In genomic region chr16:66346221-66346620, GRCh38 we compare ENCODE assay signal across 27 cellular contexts. TPM values are rescaled to one million over a fixed set of nuclear protein-coding genes. Genes with fewer than 3 reads are reported as not detected.
"Had no signal": no experiment of that assay in that cellular context is flagged by ENCODE, and none has a peak within 500 bp of the region (broad histone marks: within the 10 kb centered on the region; RNA-seq: fewer than 3 reads in every experiment).

No MANE protein-coding gene starts in this region.

- H3K4me3 ChIP-seq: heart right ventricle, sigmoid colon, smooth muscle cell, thyroid gland had no signal

- H3K27me3 ChIP-seq: thyroid gland had no signal

- H3K4me1 ChIP-seq: heart right ventricle, sigmoid colon, thyroid gland had no signal

- H3K36me3 ChIP-seq: heart right ventricle, sigmoid colon, thyroid gland had no signal

- H3K27ac ChIP-seq: epithelial cell of prostate, heart right ventricle, sigmoid colon, thyroid gland had no signal

- H3K4me2 ChIP-seq: smooth muscle cell had no signal

- H3K9me3 ChIP-seq: heart right ventricle, sigmoid colon, thyroid gland had no signal

- H3K9me3 Mint-ChIP-seq: activated T-cell treated with anti-CD3 and anti-CD28 coated beads, Interleukin-2, amount 50 U/mL, for 4 hours; activated T-helper 2 cell treated with anti-CD3 and anti-CD28 coated beads, Interferon-gamma antibody, Interleukin-2, Interleukin-4, amounts not matched to agents 10 μg/mL and 5 μg/mL and 100 μg/mL, durations not matched to agents 14 hours and 24 hours and 36 hours; nephron progenitor cell; T-helper 1 cell treated with Interleukin-12 subunit alpha and Interleukin-12 subunit beta and Interleukin-4 antibody, amounts not matched to agents 30 μg/mL and 1 μg/mL, for 36 hours had no signal

- H3K4me3 Mint-ChIP-seq: activated naive CD8-positive, alpha-beta T cell; activated T-cell treated with anti-CD3 and anti-CD28 coated beads, Interleukin-2, amount 50 U/mL, for 4 hours; memory B cell; nephron progenitor cell; T-helper 1 cell treated with Interleukin-12 subunit alpha and Interleukin-12 subunit beta and Interleukin-4 antibody, amounts not matched to agents 30 μg/mL and 1 μg/mL, for 36 hours had no signal

- H3K27ac Mint-ChIP-seq: activated naive CD8-positive, alpha-beta T cell; activated T-helper 2 cell treated with anti-CD3 and anti-CD28 coated beads, Interferon-gamma antibody, Interleukin-2, Interleukin-4, amounts not matched to agents 10 μg/mL and 5 μg/mL and 100 μg/mL, durations not matched to agents 14 hours and 24 hours and 36 hours; memory B cell; nephron progenitor cell; T-helper 1 cell treated with Interleukin-12 subunit alpha and Interleukin-12 subunit beta and Interleukin-4 antibody, amounts not matched to agents 30 μg/mL and 1 μg/mL, for 36 hours had no signal

- DNase-seq: activated CD4-positive, alpha-beta T cell treated with anti-CD3 and anti-CD28 coated beads for 4 hours; activated CD4-positive, alpha-beta T cell treated with anti-CD3 and anti-CD28 coated beads, Interleukin-2, amount 50 U/mL, for 48 hours; activated CD4-positive, CD25-positive, alpha-beta regulatory T cell; activated CD8-positive, alpha-beta memory T cell treated with anti-CD3 and anti-CD28 coated beads, Interleukin-2, amount 50 U/mL, for 48 hours; activated naive CD4-positive, alpha-beta T cell; activated T-cell treated with anti-CD3 and anti-CD28 coated beads, Interleukin-2, amount 50 U/mL, for 4 hours; cerebellar nuclear complex; cortex of kidney; heart right ventricle; islet precursor cell; left cardiac atrium; nephron progenitor cell; occipital lobe; sigmoid colon; stimulated activated CD4-positive, alpha-beta T cell treated with anti-CD3 and anti-CD28 coated beads, Interleukin-4, amount 100 ng/mL, for 1 hour; stimulated activated naive CD4-positive, alpha-beta T cell; T1000; thyroid gland had no signal

- FAIRE-seq: astrocyte had no signal

- ATAC-seq: activated T-cell treated with anti-CD3 and anti-CD28 coated beads, Interleukin-2, amount 50 U/mL, for 4 hours; heart right ventricle; left cardiac atrium had no signal

- H3K36me3 Mint-ChIP-seq: activated naive CD8-positive, alpha-beta T cell had no signal

RNA-seq across cellular contexts. Expression of gene CDH5, which starts 20.3 kb away (rescaled TPM):
- total RNA-seq: activated CD8-positive, alpha-beta memory T cell treated with anti-CD3 and anti-CD28 coated beads for 36 hours; activated T-helper 2 cell treated with anti-CD3 and anti-CD28 coated beads, Interferon-gamma antibody, Interleukin-2, Interleukin-4, amounts not matched to agents 10 μg/mL and 5 μg/mL and 100 μg/mL, durations not matched to agents 14 hours and 24 hours and 36 hours; fibroblast of villous mesenchyme; smooth muscle cell had no signal
- polyA plus RNA-seq: smooth muscle cell had no signal
